In the genomic region with DNA sequence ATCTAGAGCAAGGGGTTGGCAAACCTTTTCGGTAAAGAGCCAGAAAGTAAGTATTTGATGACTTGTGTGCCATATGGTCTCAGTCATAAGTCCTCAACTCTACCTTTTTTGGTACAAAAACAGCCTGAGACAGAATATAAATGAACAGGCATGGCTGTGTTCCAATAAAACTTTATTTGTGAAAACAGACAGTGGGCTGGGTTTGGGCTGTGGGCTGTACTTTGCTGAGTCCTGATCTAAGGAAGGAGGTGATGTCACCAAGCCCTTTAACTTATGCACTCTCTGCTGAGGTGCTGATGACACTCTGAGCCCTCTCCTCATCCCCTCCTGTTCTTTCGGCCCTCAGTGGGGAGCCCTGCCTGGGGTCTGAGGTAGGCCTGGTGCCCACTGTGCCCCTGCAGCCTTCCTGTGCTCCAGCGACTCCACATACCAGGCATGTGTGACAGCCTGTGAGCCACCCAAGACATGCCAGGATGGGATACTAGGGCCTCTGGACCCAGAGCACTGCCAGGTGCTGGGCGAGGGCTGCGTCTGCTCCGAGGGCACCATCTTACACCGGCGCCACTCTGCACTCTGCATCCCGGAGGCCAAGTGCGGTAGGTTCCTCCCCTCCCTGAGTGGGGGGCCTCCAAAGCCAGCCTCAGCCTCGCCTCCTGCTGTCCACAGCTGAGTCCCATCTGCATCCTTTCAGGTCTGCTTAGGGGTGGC, we compare ENCODE assay signal across 21 cellular contexts.
A peak's percentile ranks its signal among the peaks of the same experiment; 100 is the strongest.
DNase-seq lines count a peak whose midpoint lies in the region; ATAC-seq and TF ChIP-seq lines count a peak whose summit lies in the region.
"Had no signal": no experiment of that assay in that cellular context is flagged by ENCODE, and none has a peak within 500 bp of the region (broad histone marks: within the 10 kb centered on the region; RNA-seq: fewer than 3 reads in every experiment).

No MANE protein-coding gene starts in this region.

- H3K9me3 ChIP-seq in upper lobe of right lung (no peaks in the 10 kb centered on the region), uterus (no peaks in the 10 kb centered on the region)
- H3K9me3 ChIP-seq: SJCRH30 had no signal

- H3K79me2 ChIP-seq in mesendoderm (ENCODE audit: control insufficient read depth, insufficient read depth, low read length): no peaks in the 10 kb centered on the region

- H3K4me3 Mint-ChIP-seq in activated CD4-positive, alpha-beta T cell treated with anti-CD3 and anti-CD28 coated beads, Interleukin-2, amount 10 ng/mL, durations not matched to agents 24 days and 14 days: no peak overlapping the region
- H3K4me3 Mint-ChIP-seq: CD8-positive, alpha-beta T cell had no signal

- H3K27me3 ChIP-seq in mesendoderm (ENCODE audit: insufficient read depth, low read length, poor library complexity) (no peaks in the 10 kb centered on the region), upper lobe of right lung (peaks cover 7% of the 10 kb centered on the region), uterus (no peaks in the 10 kb centered on the region)
- H3K27me3 ChIP-seq: SJCRH30 had no signal

- H3K23ac ChIP-seq in mesendoderm (ENCODE audit: low read length): no peak overlapping the region

- no peak overlapping the region for H3K18ac ChIP-seq in mesendoderm (ENCODE audit: low read length)

- H3K27ac Mint-ChIP-seq in activated CD4-positive, alpha-beta T cell treated with anti-CD3 and anti-CD28 coated beads, Interleukin-2, amount 10 ng/mL, durations not matched to agents 24 days and 14 days: no peak overlapping the region
- H3K27ac Mint-ChIP-seq: CD8-positive, alpha-beta T cell had no signal

- no peak overlapping the region for H2AK5ac ChIP-seq in mesendoderm (ENCODE audit: low read length)

- no peaks in the 10 kb centered on the region for H3K9me3 Mint-ChIP-seq in activated CD4-positive, alpha-beta T cell treated with anti-CD3 and anti-CD28 coated beads, Interleukin-2, amount 10 ng/mL, durations not matched to agents 24 days and 14 days
- H3K9me3 Mint-ChIP-seq: CD8-positive, alpha-beta T cell had no signal

- TF ChIP-seq CTCF in upper lobe of right lung (IDR thresholded peaks at IDR 0.05) (no peak), uterus (IDR thresholded peaks at IDR 0.05) (no peak)

- H3K27me3 Mint-ChIP-seq in activated CD4-positive, alpha-beta T cell treated with anti-CD3 and anti-CD28 coated beads, Interleukin-2, amount 10 ng/mL, durations not matched to agents 24 days and 14 days: peaks cover 4% of the 10 kb centered on the region

- no peak overlapping the region for H2BK120ac ChIP-seq in mesendoderm (ENCODE audit: low read depth, low read length)

- TF ChIP-seq POLR2A in uterus (IDR thresholded peaks at IDR 0.05): no peak

- H3K36me3 ChIP-seq in mesendoderm (ENCODE audit: control insufficient read depth, insufficient read depth, low read length) (no peaks in the 10 kb centered on the region), upper lobe of right lung (no peaks in the 10 kb centered on the region), uterus (no peaks in the 10 kb centered on the region)
- H3K36me3 ChIP-seq: SJCRH30 had no signal

- no peak for ATAC-seq in upper lobe of right lung
- ATAC-seq in GM21423 (IDR thresholded peaks at IDR 0.05; ENCODE audit: unreplicated experiment): no peak
- ATAC-seq: CD8-positive, alpha-beta T cell had no signal

- WGBS in mesendoderm (ENCODE audit: extremely low coverage, insufficient coverage, low lambda C conversion rate): no CpG with 5 or more reads among the region's 11 CpGs

- H4K5ac ChIP-seq in mesendoderm (ENCODE audit: low read length): no peak overlapping the region

- no peaks in the 10 kb centered on the region for H3K4me1 Mint-ChIP-seq in activated CD4-positive, alpha-beta T cell treated with anti-CD3 and anti-CD28 coated beads, Interleukin-2, amount 10 ng/mL, durations not matched to agents 24 days and 14 days

- H4K8ac ChIP-seq in mesendoderm (ENCODE audit: low read depth, low read length): no peak overlapping the region

- no peak overlapping the region for H2BK5ac ChIP-seq in mesendoderm (ENCODE audit: low read length)

- intact Hi-C loops in activated CD4-positive, alpha-beta T cell treated with anti-CD3 and anti-CD28 coated beads, Interleukin-2, amount 10 ng/mL, durations not matched to agents 24 days and 14 days (cut with micrococcal nuclease): no loop called here
- intact Hi-C loops in upper lobe of right lung (cut with DNase I) (no loop called here), uterus (cut with DNase I; ENCODE audit: low total_unique reads) (no loop called here)

- no peaks in the 10 kb centered on the region for H3K79me1 ChIP-seq in mesendoderm (ENCODE audit: low read length)

- no peak overlapping the region for H3K56ac ChIP-seq in mesendoderm (ENCODE audit: low read length)

- no peak overlapping the region for H3K4me2 ChIP-seq in mesendoderm (ENCODE audit: low read length)

- H3K9ac ChIP-seq in mesendoderm (ENCODE audit: low read length): no peak overlapping the region

- peak; percentile 44 for DNase-seq in activated CD4-positive, alpha-beta T cell treated with anti-CD3 and anti-CD28 coated beads, Interleukin-2, amount 10 ng/mL, durations not matched to agents 24 days and 14 days
- no peak for DNase-seq in activated CD4-positive, alpha-beta T cell treated with anti-CD3 and anti-CD28 coated beads for 48 hours
- peak; percentile 30 for DNase-seq in NAMALWA (ENCODE audit: low spot score)
- peak; percentile 21 for DNase-seq in mesendoderm
- DNase-seq in upper lobe of right lung: peak; percentile 51
- no peak for DNase-seq in uterus
- DNase-seq in cerebellum (ENCODE audit: low spot score): no peak
- DNase-seq: 8988T; C1 segment of cervical spinal cord; CD8-positive, alpha-beta T cell; DMS153; HCEC 1CT; NCI-H1417; NCI-H1694 treated with DMSO at 0.1 percent for 48 hours; NCI-H2081 treated with DMSO at 0.1 percent for 48 hours; NCI-H2171 treated with DMSO at 0.1 percent for 48 hours; NCI-H526 treated with DMSO at 0.1 percent for 48 hours; OCI-M1; SJCRH30 had no signal

- no peak overlapping the region for H3K4me3 ChIP-seq in mesendoderm (ENCODE audit: low read length)
- no peak overlapping the region for H3K4me3 ChIP-seq in upper lobe of right lung
- H3K4me3 ChIP-seq in uterus: no peak overlapping the region
- H3K4me3 ChIP-seq: SJCRH30 had no signal

- no peaks in the 10 kb centered on the region for H3K36me3 Mint-ChIP-seq in activated CD4-positive, alpha-beta T cell treated with anti-CD3 and anti-CD28 coated beads, Interleukin-2, amount 10 ng/mL, durations not matched to agents 24 days and 14 days (ENCODE audit: low read depth)
- H3K36me3 Mint-ChIP-seq: CD8-positive, alpha-beta T cell had no signal

- H3K4me1 ChIP-seq in mesendoderm (ENCODE audit: control insufficient read depth, low read depth, low read length): no peaks in the 10 kb centered on the region
- H3K4me1 ChIP-seq in upper lobe of right lung: no peaks in the 10 kb centered on the region
- no peaks in the 10 kb centered on the region for H3K4me1 ChIP-seq in uterus

- no peak overlapping the region for H2BK15ac ChIP-seq in mesendoderm (replicated peaks; ENCODE audit: low read depth)

- H3K27ac ChIP-seq in mesendoderm (ENCODE audit: low read depth, low read length) (no peak overlapping the region), upper lobe of right lung (no peak overlapping the region), uterus (no peak overlapping the region)
- H3K27ac ChIP-seq: HL-60, SJCRH30 had no signal

- no peak overlapping the region for H3K4ac ChIP-seq in mesendoderm (ENCODE audit: low read depth, low read length)

Comparison
In these comparisons a context has a peak if more than half of its experiments do, and no peak if none do; other contexts are left out.
1. DNase-seq: peak in activated CD4-positive, alpha-beta T cell treated with anti-CD3 and anti-CD28 coated beads, Interleukin-2, amount 10 ng/mL, durations not matched to agents 24 days and 14 days (single experiment), NAMALWA (single experiment), mesendoderm (single experiment) and upper lobe of right lung (single experiment); none in activated CD4-positive, alpha-beta T cell treated with anti-CD3 and anti-CD28 coated beads for 48 hours (single experiment), uterus (0 of 2) and cerebellum (single experiment).